ENCODE assay signal across 21 cellular contexts in genomic region chr19:28021316-28022185, GRCh38.
DNase-seq lines count a peak whose midpoint lies in the region; ATAC-seq, FAIRE-seq and TF ChIP-seq lines count a peak whose summit lies in the region.
"Had no signal": no experiment of that assay in that cellular context is flagged by ENCODE, and none has a peak within 500 bp of the region (broad histone marks: within the 10 kb centered on the region; RNA-seq: fewer than 3 reads in every experiment).

No MANE protein-coding gene starts in this region.

- no peak for FAIRE-seq in GM12878 (lab: Jason Lieb, UNC)

- H3K9ac ChIP-seq in BLaER1 (no peak overlapping the region), GM12878 (ENCODE audit: control insufficient read depth, insufficient read depth, low read length) (no peak overlapping the region), trophoblast cell (ENCODE audit: low read length) (no peak overlapping the region)

- H3K36me3 ChIP-seq in BLaER1, result no peaks in the 10 kb centered on the region
- no peaks in the 10 kb centered on the region for H3K36me3 ChIP-seq in GM12878 (ENCODE audit: control insufficient read depth in 2 of 2, insufficient read depth in 2 of 2, low read length in 1 of 2)
- H3K36me3 ChIP-seq in trophoblast cell (ENCODE audit: control insufficient read depth in 1 of 2, insufficient read depth in 2 of 2, low read length in 2 of 2), result no peaks in the 10 kb centered on the region
- H3K36me3 ChIP-seq in transverse colon, result no peaks in the 10 kb centered on the region
- H3K36me3 ChIP-seq: BE2C, MG63 had no signal

- no peaks in the 10 kb centered on the region for H3K27me3 ChIP-seq in BLaER1
- H3K27me3 ChIP-seq in GM12878 (replicated peaks in 1 of 2; ENCODE audit: control insufficient read depth in 2 of 2, insufficient read depth in 2 of 2, low read length in 1 of 2), result no peaks in the 10 kb centered on the region
- no peaks in the 10 kb centered on the region for H3K27me3 ChIP-seq in trophoblast cell (ENCODE audit: insufficient read depth, low read length)
- H3K27me3 ChIP-seq in transverse colon, result no peaks in the 10 kb centered on the region
- H3K27me3 ChIP-seq: BE2C, MG63 had no signal

- H3K4me1 ChIP-seq in BLaER1 (peaks cover 16% of the 10 kb centered on the region), GM12878 (ENCODE audit: control insufficient read depth, insufficient read depth, low read length) (no peaks in the 10 kb centered on the region), trophoblast cell (ENCODE audit: control insufficient read depth in 1 of 2, insufficient read depth in 2 of 2, low read length in 2 of 2) (peaks cover 0 to 4% of the 10 kb centered on the region in 2 experiments), transverse colon (no peaks in the 10 kb centered on the region)
- H3K4me1 ChIP-seq: BE2C had no signal

- no peak overlapping the region for H2BK5ac ChIP-seq in trophoblast cell (ENCODE audit: low read depth, low read length, poor library complexity)

- BruUV-seq in GM12878 (replicated peaks; lab: Mats Ljungman, UMichigan), result no TSS peak

- no peak overlapping the region for H3K4me3 Mint-ChIP-seq in activated T-helper 1 cell treated with anti-CD3 and anti-CD28 coated beads, Interleukin-12 subunit alpha, Interleukin-12 subunit beta, Interleukin-2, Interleukin-4 antibody, amounts not matched to agents 30 ng/mL and 10 ng/mL and 1 ng/mL, durations not matched to agents 14 hours and 24 hours and 36 hours
- H3K4me3 Mint-ChIP-seq: CD4-positive, alpha-beta memory T cell had no signal

- no peak overlapping the region for H4K91ac ChIP-seq in trophoblast cell (ENCODE audit: low read depth, low read length)

- peak overlapping the region; percentile 49 for H3K4me2 ChIP-seq in BLaER1
- no peak overlapping the region for H3K4me2 ChIP-seq in GM12878 (ENCODE audit: control insufficient read depth, insufficient read depth)
- H3K4me2 ChIP-seq in trophoblast cell (ENCODE audit: low read length), result no peak overlapping the region
- H3K4me2 ChIP-seq: PC-9 had no signal

- no peak overlapping the region for H2BK120ac ChIP-seq in trophoblast cell (ENCODE audit: insufficient read depth, low read length, poor library complexity)

- H3K18ac ChIP-seq in trophoblast cell (ENCODE audit: low read length), result no peak overlapping the region

- H3K36me3 Mint-ChIP-seq in activated T-helper 1 cell treated with anti-CD3 and anti-CD28 coated beads, Interleukin-12 subunit alpha, Interleukin-12 subunit beta, Interleukin-2, Interleukin-4 antibody, amounts not matched to agents 30 ng/mL and 10 ng/mL and 1 ng/mL, durations not matched to agents 14 hours and 24 hours and 36 hours (ENCODE audit: low read depth), result no peaks in the 10 kb centered on the region
- H3K36me3 Mint-ChIP-seq: CD4-positive, alpha-beta memory T cell had no signal

- ATAC-seq in GM12878 (peak; percentile 65), GM18858 (IDR thresholded peaks at IDR 0.05; ENCODE audit: unreplicated experiment) (no peak)
- ATAC-seq: SK-N-SH treated with all-trans-retinoic acid at 6 μM for 48 hours had no signal

- intact Hi-C loops in GM12878 (cut with micrococcal nuclease; ENCODE audit: unreplicated experiment) (no loop called here), transverse colon (cut with DNase I; ENCODE audit: low total_unique reads) (no loop called here)
- intact Hi-C loops in activated T-helper 1 cell treated with anti-CD3 and anti-CD28 coated beads, Interleukin-12 subunit alpha, Interleukin-12 subunit beta, Interleukin-2, Interleukin-4 antibody, amounts not matched to agents 30 ng/mL and 10 ng/mL and 1 ng/mL, durations not matched to agents 14 hours and 24 hours and 36 hours (cut with micrococcal nuclease), result no loop called here

- TF ChIP-seq RAD21 in GM12878 (IDR thresholded peaks at IDR 0.05; ENCODE audit: insufficient read depth, low read depth, low read length), result no peak

- SMC1A ChIA-PET in GM12878 (lab: Charles Lee; ENCODE audit: uncharacterized antibody, unreplicated experiment), result interaction anchor here (0.7 to 1.2 kb wide), 5 partner anchors 13 to 55 kb away, joined by 3 to 4 read pairs (median 3); no protein-coding TSS in a partner anchor

- no peak overlapping the region for H3K27ac Mint-ChIP-seq in activated T-helper 1 cell treated with anti-CD3 and anti-CD28 coated beads, Interleukin-12 subunit alpha, Interleukin-12 subunit beta, Interleukin-2, Interleukin-4 antibody, amounts not matched to agents 30 ng/mL and 10 ng/mL and 1 ng/mL, durations not matched to agents 14 hours and 24 hours and 36 hours
- H3K27ac Mint-ChIP-seq: CD4-positive, alpha-beta memory T cell had no signal

- DNase-seq in Jurkat, Clone E6-1 (ENCODE audit: low read depth, low spot score), result peak; percentile 96
- DNase-seq in GM12878 (ENCODE audit: low read depth, low spot score) (no peak), trophoblast cell (no peak), transverse colon (no peak)
- no peak for DNase-seq in activated T-helper 1 cell treated with anti-CD3 and anti-CD28 coated beads, Interleukin-12 subunit alpha, Interleukin-12 subunit beta, Interleukin-2, Interleukin-4 antibody, amounts not matched to agents 30 ng/mL and 10 ng/mL and 1 ng/mL, durations not matched to agents 14 hours and 24 hours and 36 hours (ENCODE audit: low spot score)
- DNase-seq: BE2C; CD4-positive, alpha-beta memory T cell; DMS153; EL; H7; Kasumi-1; MG63; NCI-H2081; NCI-H524; PC-9; SIG-M5 had no signal

- H3K79me2 ChIP-seq in GM12878 (ENCODE audit: control insufficient read depth, insufficient read depth, low read length) (no peaks in the 10 kb centered on the region), trophoblast cell (ENCODE audit: control insufficient read depth, insufficient read depth, low read length, poor library complexity) (no peaks in the 10 kb centered on the region)

- TF ChIP-seq EP300 in GM12878 (IDR thresholded peaks at IDR 0.05; ENCODE audit: borderline replicate concordance in 1 of 2, control insufficient read depth in 1 of 2, low read depth in 2 of 2, low read length in 2 of 2) (no peak), transverse colon (IDR thresholded peaks at IDR 0.05; ENCODE audit: low read depth) (no peak)

- H3K79me1 ChIP-seq in trophoblast cell (ENCODE audit: low read length), result peaks cover 3% of the 10 kb centered on the region

- H2AK5ac ChIP-seq in trophoblast cell (ENCODE audit: low read length), result no peak overlapping the region

- no peaks in the 10 kb centered on the region for H3K27me3 Mint-ChIP-seq in activated T-helper 1 cell treated with anti-CD3 and anti-CD28 coated beads, Interleukin-12 subunit alpha, Interleukin-12 subunit beta, Interleukin-2, Interleukin-4 antibody, amounts not matched to agents 30 ng/mL and 10 ng/mL and 1 ng/mL, durations not matched to agents 14 hours and 24 hours and 36 hours (ENCODE audit: insufficient read depth)
- H3K27me3 Mint-ChIP-seq: CD4-positive, alpha-beta memory T cell had no signal

- TF ChIP-seq CTCF in GM12878 (IDR thresholded peaks at IDR 0.05 in 2 of 3, conservative IDR thresholded peaks at IDR 0.05 in 1 of 3; ENCODE audit: control insufficient read depth in 2 of 3, extremely low read depth in 1 of 3, insufficient read depth in 1 of 3, low read depth in 3 of 3, low read length in 3 of 3) (no peak), transverse colon (IDR thresholded peaks at IDR 0.05) (no peak)

- TF ChIP-seq POLR2A in GM12878 (IDR thresholded peaks at IDR 0.05; ENCODE audit: low read depth, low read length) (no peak), transverse colon (IDR thresholded peaks at IDR 0.05) (no peak)

- H3K4me3 ChIP-seq in BLaER1, result no peak overlapping the region
- peak overlapping the region; percentile 1; the same call in 1 of the 2 replicates for H3K4me3 ChIP-seq in Jurkat, Clone E6-1 (ENCODE audit: low read length)
- H3K4me3 ChIP-seq in GM12878, result no peak overlapping the region
- no peak overlapping the region for H3K4me3 ChIP-seq in trophoblast cell (ENCODE audit: low read depth, low read length)
- H3K4me3 ChIP-seq in transverse colon, result no peak overlapping the region
- H3K4me3 ChIP-seq: MG63, PC-9 had no signal

- no peak overlapping the region for H3K23ac ChIP-seq in trophoblast cell (ENCODE audit: low read length)

- POLR2A ChIA-PET in GM12878 (lab: Charles Lee), result interaction anchor here (0.7 to 1.2 kb wide), 2 partner anchors 42 to 50 kb away, joined by 3 to 4 read pairs; no protein-coding TSS in a partner anchor

- H3K14ac ChIP-seq in trophoblast cell (ENCODE audit: low read length), result no peak overlapping the region

- H2AFZ ChIP-seq in GM12878 (ENCODE audit: control insufficient read depth, low read depth, low read length), result no peak overlapping the region
- H2AFZ ChIP-seq in trophoblast cell (ENCODE audit: insufficient read depth, low read length, poor library complexity), result no peak overlapping the region
- H2AFZ ChIP-seq: PC-9 had no signal

- RAD21 ChIA-PET in GM12878 (lab: Charles Lee; ENCODE audit: unreplicated experiment), result interaction anchor here (0.6 to 1.2 kb wide), 2 partner anchors 48 to 51 kb away, joined by 3 read pairs; no protein-coding TSS in a partner anchor

- H4K20me1 ChIP-seq in BLaER1 (no peaks in the 10 kb centered on the region), GM12878 (ENCODE audit: control insufficient read depth, insufficient read depth) (no peaks in the 10 kb centered on the region)

- in situ Hi-C loops in GM12878 (cut with MboI), result no loop called here
- in situ Hi-C loops in transverse colon (cut with MboI; ENCODE audit: low pct_ligation_motif_present in 1 of 4, low pct_unique_long_range_greater_than_20kb in 1 of 4, low sequenced_read_pairs in 3 of 4), result no loop called here

- no peak overlapping the region for H4K8ac ChIP-seq in trophoblast cell (ENCODE audit: low read depth, low read length)

- 42% methylated on average over 7 of the region's 7 CpGs for WGBS in GM12878 (ENCODE audit: insufficient coverage, insufficient replicate concordance, low lambda C conversion rate, missing lambda C conversion rate)
- WGBS in trophoblast cell (ENCODE audit: extremely low coverage, insufficient coverage, insufficient read length), result no CpG with 5 or more reads among the region's 7 CpGs
- 69 to 80% methylated on average over 2 to 7 of the region's 7 CpGs for WGBS in transverse colon (ENCODE audit: low coverage in 1 of 2), 2 donors

- no peaks in the 10 kb centered on the region for H3K9me3 Mint-ChIP-seq in activated T-helper 1 cell treated with anti-CD3 and anti-CD28 coated beads, Interleukin-12 subunit alpha, Interleukin-12 subunit beta, Interleukin-2, Interleukin-4 antibody, amounts not matched to agents 30 ng/mL and 10 ng/mL and 1 ng/mL, durations not matched to agents 14 hours and 24 hours and 36 hours

- peak overlapping the region; percentile 0 for H2BK12ac ChIP-seq in trophoblast cell (ENCODE audit: low read length)

- H3K27ac ChIP-seq in BLaER1 (0 out of 2 replicates have a peak overlapping the region, but pooled peaks have one; percentile 22), GM12878 (ENCODE audit: control insufficient read depth, insufficient read depth) (no peak overlapping the region), trophoblast cell (ENCODE audit: low read depth, low read length) (no peak overlapping the region), transverse colon (no peak overlapping the region)
- H3K27ac ChIP-seq: HL-60, PC-9, RWPE1 had no signal

- CTCF ChIA-PET in GM12878 (lab: Yijun Ruan, JAX), result interaction anchor here (0.8 kb wide), 1 partner anchor 11 kb away, joined by 3 read pairs; no protein-coding TSS in a partner anchor

- H3K9me3 ChIP-seq in BLaER1 (no peaks in the 10 kb centered on the region), GM12878 (replicated peaks; ENCODE audit: control insufficient read depth, insufficient read depth, low read length) (no peaks in the 10 kb centered on the region), trophoblast cell (ENCODE audit: insufficient read depth, low read depth, low read length) (no peaks in the 10 kb centered on the region), transverse colon (no peaks in the 10 kb centered on the region)
- H3K9me3 ChIP-seq: BE2C, MG63 had no signal

- no peak overlapping the region for H3K4ac ChIP-seq in trophoblast cell (ENCODE audit: low read depth, low read length)

- H4K12ac ChIP-seq in trophoblast cell (ENCODE audit: low read depth, low read length), result no peak overlapping the region

- H3K4me1 Mint-ChIP-seq in activated T-helper 1 cell treated with anti-CD3 and anti-CD28 coated beads, Interleukin-12 subunit alpha, Interleukin-12 subunit beta, Interleukin-2, Interleukin-4 antibody, amounts not matched to agents 30 ng/mL and 10 ng/mL and 1 ng/mL, durations not matched to agents 14 hours and 24 hours and 36 hours (ENCODE audit: low read depth), result no peaks in the 10 kb centered on the region
